Comparison of ENCODE assay signal across 8 cellular contexts in the genomic region with DNA sequence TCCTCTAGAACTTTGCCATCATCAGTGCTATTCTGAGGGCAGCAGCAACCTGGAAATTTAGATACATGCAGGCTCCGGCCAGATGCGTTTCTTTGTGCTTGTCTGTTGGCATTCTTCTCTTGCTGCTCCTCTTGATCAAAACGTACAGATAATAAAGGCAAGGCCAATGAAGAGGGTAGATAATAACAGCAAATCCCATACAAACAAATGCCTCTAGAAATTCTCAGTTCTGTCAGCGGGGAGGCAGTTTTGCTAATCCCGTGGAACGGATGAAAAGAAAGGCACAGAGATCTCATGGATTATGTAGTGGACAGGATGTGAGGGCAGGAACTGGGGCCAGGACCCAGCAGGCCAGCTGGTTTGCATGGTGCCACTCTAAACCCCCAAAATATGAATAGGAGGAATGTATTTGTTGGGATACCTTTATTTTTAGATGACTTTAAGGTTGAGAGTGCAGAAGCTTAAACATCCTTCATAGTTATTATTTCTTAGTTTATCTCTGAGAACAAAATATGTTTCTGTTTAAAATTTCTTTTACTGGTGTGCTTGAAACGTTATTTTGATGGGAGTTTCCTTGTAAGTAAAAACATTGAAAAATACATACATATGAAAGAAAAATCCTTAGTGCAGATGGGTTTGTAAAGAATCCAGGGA. TPM values are rescaled to one million over a fixed set of nuclear protein-coding genes. Genes with fewer than 3 reads are reported as not detected.
DNase-seq lines count a peak whose midpoint lies in the region; ATAC-seq and TF ChIP-seq lines count a peak whose summit lies in the region.

No MANE protein-coding gene starts in this region.

- H3K36me3 Mint-ChIP-seq in Calu3 (ENCODE audit: insufficient read depth, unreplicated experiment) = peaks cover 28% of the 10 kb centered on the region

- H4K8ac ChIP-seq in mesenchymal stem cell (ENCODE audit: low read length) = no peak overlapping the region

- peak overlapping the region; percentile 77 for H3K4me3 Mint-ChIP-seq in Calu3 (ENCODE audit: low read depth, unreplicated experiment)

- peaks cover 6% of the 10 kb centered on the region for H3K4me1 Mint-ChIP-seq in Calu3 (ENCODE audit: low read depth, unreplicated experiment)

- H3K4ac ChIP-seq in mesenchymal stem cell (ENCODE audit: low read depth in 1 of 2, low read length in 2 of 2) = no peak overlapping the region

- no peaks in the 10 kb centered on the region for H3K9me3 Mint-ChIP-seq in Calu3 (ENCODE audit: low read depth, unreplicated experiment)

- peaks cover 8% of the 10 kb centered on the region for H3K4me1 ChIP-seq in mesenchymal stem cell (ENCODE audit: control insufficient read depth, insufficient read depth, low read depth, low read length)

- ATAC-seq in HG03108 (IDR thresholded peaks at IDR 0.05; ENCODE audit: unreplicated experiment) (no peak), GM21390 (IDR thresholded peaks at IDR 0.05; ENCODE audit: unreplicated experiment) (no peak)

- WGBS in mesenchymal stem cell = 1% methylated on average over 5 of the region's 7 CpGs

- peaks cover 0 to 2% of the 10 kb centered on the region in 2 experiments for H3K36me3 ChIP-seq in mesenchymal stem cell (ENCODE audit: control insufficient read depth in 1 of 2, insufficient read depth in 2 of 2, low read depth in 1 of 2, low read length in 2 of 2)

- no peaks in the 10 kb centered on the region for H3K27me3 Mint-ChIP-seq in Calu3 (ENCODE audit: unreplicated experiment)

- BruUV-seq in Calu3 (replicated peaks; lab: Mats Ljungman, UMichigan) = TSS peak; percentile 35

- TF ChIP-seq CTCF in Calu3 (IDR thresholded peaks at IDR 0.05; ENCODE audit: unreplicated experiment) (no peak), cardiac fibroblast (IDR thresholded peaks at IDR 0.05; ENCODE audit: low read depth, low read length) (no peak)

- CTCF ChIA-PET in Calu3 (lab: Charles Lee) = no interaction called here

- H3K27ac Mint-ChIP-seq in Calu3 (ENCODE audit: unreplicated experiment) = peak overlapping the region; percentile 13

- peak overlapping the region; percentile 82 for H3K4me2 ChIP-seq in mesenchymal stem cell (ENCODE audit: low read length, poor library complexity, severe bottlenecking)

- peak overlapping the region in 1 of 2 experiments; percentile 21 for H3K18ac ChIP-seq in mesenchymal stem cell (ENCODE audit: low read depth in 1 of 2, low read length in 2 of 2)

- no peak overlapping the region for H3K23ac ChIP-seq in mesenchymal stem cell (ENCODE audit: low read length in 2 of 2)

- H2AK5ac ChIP-seq in mesenchymal stem cell (ENCODE audit: low read length, severe bottlenecking) = no peak overlapping the region

- H3K9me3 ChIP-seq in mesenchymal stem cell (ENCODE audit: control insufficient read depth, low read length) = no peaks in the 10 kb centered on the region

- intact Hi-C loops in Calu3 (cut with micrococcal nuclease; ENCODE audit: unreplicated experiment) = loop anchor here (5.0 to 10.0 kb wide), 2 partner anchors 44 to 141 kb away; no protein-coding TSS in a partner anchor

- H3K9ac ChIP-seq in mesenchymal stem cell (ENCODE audit: low read length) = peak overlapping the region; percentile 93

- H4K91ac ChIP-seq in mesenchymal stem cell (ENCODE audit: low read length) = no peak overlapping the region

- H3K27ac ChIP-seq in mesenchymal stem cell (ENCODE audit: low read length, poor library complexity, severe bottlenecking) = peak overlapping the region; percentile 87

- peak overlapping the region; percentile 75 to 80 for H3K4me3 ChIP-seq in cardiac fibroblast (replicated peaks in 1 of 2; ENCODE audit: low read depth in 2 of 2, low read length in 2 of 2)
- peak overlapping the region; percentile 46 to 97 for H3K4me3 ChIP-seq in mesenchymal stem cell (ENCODE audit: insufficient read depth in 1 of 2, low read depth in 1 of 2, low read length in 2 of 2)

- no peaks in the 10 kb centered on the region for H3K27me3 ChIP-seq in mesenchymal stem cell (ENCODE audit: control insufficient read depth in 1 of 2, insufficient read depth in 1 of 2, low read length in 2 of 2)

- peaks cover 9% of the 10 kb centered on the region for H3K79me1 ChIP-seq in mesenchymal stem cell (replicated peaks; ENCODE audit: low read length, poor library complexity, severe bottlenecking)

- H2BK12ac ChIP-seq in mesenchymal stem cell (ENCODE audit: low read length in 2 of 2) = no peak overlapping the region

- H2BK5ac ChIP-seq in mesenchymal stem cell (ENCODE audit: low read depth, low read length, poor library complexity, severe bottlenecking) = no peak overlapping the region

- no peak overlapping the region for H2BK120ac ChIP-seq in mesenchymal stem cell (ENCODE audit: low read depth, low read length)

- no peak overlapping the region for H3K14ac ChIP-seq in mesenchymal stem cell (ENCODE audit: low read length in 2 of 2)

- no peak for DNase-seq in Calu3
- DNase-seq in NCI-H1694 treated with DMSO at 0.1 percent for 48 hours (lab: John Stamatoyannopoulos, UW) = peak; percentile 2
- peak in 1 of 2 donors; percentile 23 for DNase-seq in cardiac fibroblast (ENCODE audit: low read depth in 2 of 2)
- no peak for DNase-seq in mesenchymal stem cell
- no peak for DNase-seq in NCI-H524 treated with DMSO at 0.1 percent for 48 hours (lab: John Stamatoyannopoulos, UW)
- DNase-seq in NCI-H526 treated with DMSO at 0.1 percent for 48 hours (lab: John Stamatoyannopoulos, UW) = no peak

- no peak overlapping the region for H2BK15ac ChIP-seq in mesenchymal stem cell (ENCODE audit: low read depth, poor library complexity, severe bottlenecking)

- H2AFZ ChIP-seq in mesenchymal stem cell (ENCODE audit: low read depth, low read length) = no peak overlapping the region

RNA-seq across cellular contexts. Expression of a gene that starts 1.5 kb away (rescaled TPM):
- total RNA-seq in Calu3 (2022) = 27.8 and 30.6 TPM in 2 replicates
- polyA plus RNA-seq in mesenchymal stem cell (2013, experiment 1 of 2) = 32.0 TPM
- polyA plus RNA-seq in mesenchymal stem cell (2013, experiment 2 of 2) = 30.6 TPM

RNA-seq across cellular contexts. Expression of a gene that starts 2.2 kb away (rescaled TPM):
- 16.2 and 22.1 TPM in 2 replicates for total RNA-seq in Calu3 (2022)
- polyA plus RNA-seq in mesenchymal stem cell (2013, experiment 1 of 2) = 34.0 TPM
- 33.9 TPM for polyA plus RNA-seq in mesenchymal stem cell (2013, experiment 2 of 2)

RNA-seq across cellular contexts. Expression of a gene that starts 55.3 kb away (rescaled TPM):
- total RNA-seq in Calu3 (2022) = 13.8 and 18.2 TPM in 2 replicates
- 11.2 TPM for polyA plus RNA-seq in mesenchymal stem cell (2013, experiment 1 of 2)
- 11.9 TPM for polyA plus RNA-seq in mesenchymal stem cell (2013, experiment 2 of 2)
